ENCODE assay signal across 6 cellular contexts in the genomic region with DNA sequence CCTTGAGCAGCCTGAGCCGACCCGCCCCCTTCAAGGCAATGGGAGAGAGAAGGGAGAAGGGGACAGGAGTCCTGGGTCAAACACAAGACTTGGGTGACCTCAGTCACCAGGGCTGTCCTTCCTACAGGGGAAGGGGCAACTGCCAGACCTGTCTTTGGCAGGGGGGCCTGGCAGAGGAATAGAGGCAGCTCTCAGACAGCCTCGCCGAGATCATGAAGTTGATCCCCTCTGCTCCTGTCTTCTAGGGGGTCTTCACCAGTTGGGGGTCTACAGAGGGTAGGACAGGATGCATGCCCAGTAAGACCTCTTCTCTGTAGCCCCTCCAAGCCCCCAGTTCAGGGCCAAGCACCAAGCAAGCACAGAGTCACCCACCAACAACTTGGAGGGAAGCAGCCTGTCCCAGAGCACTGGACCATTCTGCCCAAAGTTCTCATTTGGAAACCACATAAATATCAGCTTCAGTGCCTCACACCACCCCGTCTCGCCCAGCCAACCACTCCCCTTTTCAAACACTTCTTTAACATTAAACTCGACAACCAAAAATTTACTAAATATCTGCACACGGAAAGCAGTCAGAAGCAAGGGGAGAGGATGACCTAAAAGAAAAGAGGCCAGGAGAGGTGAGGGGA. TPM values are rescaled to one million over a fixed set of nuclear protein-coding genes. Genes with fewer than 3 reads are reported as not detected.
DNase-seq lines count a peak whose midpoint lies in the region; ATAC-seq and TF ChIP-seq lines count a peak whose summit lies in the region.

No MANE protein-coding gene starts in this region.

- H3F3A ChIP-seq in SK-N-SH (replicated peaks; ENCODE audit: insufficient read depth): peaks cover 5% of the 10 kb centered on the region

- no peaks in the 10 kb centered on the region for H3K9me3 ChIP-seq in SK-N-SH
- H3K9me3 ChIP-seq in iPS-20b (ENCODE audit: insufficient read depth, low read depth, low read length): no peaks in the 10 kb centered on the region
- no peaks in the 10 kb centered on the region for H3K9me3 ChIP-seq in tibial artery

- H3K4me1 Mint-ChIP-seq in activated T-helper 17 cell treated with anti-CD3 and anti-CD28 coated beads, Interleukin-2, amount 50 U/mL, for 72 hours: peaks cover 10% of the 10 kb centered on the region

- POLR2A ChIA-PET in SK-N-SH (lab: Yijun Ruan, JAX): interaction anchor here (0.8 to 10.0 kb wide), 3 partner anchors 30 to 101 kb away, joined by 3 to 152 read pairs (median 7); no protein-coding TSS in a partner anchor

- WGBS in SK-N-SH (ENCODE audit: low lambda C conversion rate): 70% methylated on average over 6 of the region's 8 CpGs

- H3K9me3 Mint-ChIP-seq in activated T-helper 17 cell treated with anti-CD3 and anti-CD28 coated beads, Interleukin-2, amount 50 U/mL, for 72 hours: no peaks in the 10 kb centered on the region

- ATAC-seq in SK-N-SH treated with all-trans-retinoic acid at 6 μM for 48 hours: no peak
- no peak for ATAC-seq in activated T-helper 17 cell treated with anti-CD3 and anti-CD28 coated beads, Interleukin-2, amount 50 U/mL, for 72 hours (replicated peaks)

- CTCF ChIA-PET in SK-N-SH (lab: Yijun Ruan, JAX): interaction anchor here (0.5 to 21.0 kb wide), 5 partner anchors 15 to 115 kb away, joined by 3 to 354 read pairs (median 6); a partner anchor contains a TSS

- intact Hi-C loops in tibial artery (cut with DNase I; ENCODE audit: low total_unique reads): loop anchor here (5.0 kb wide), 1 partner anchor 49 kb away; no protein-coding TSS in a partner anchor

- no peak overlapping the region for H3K27ac Mint-ChIP-seq in activated T-helper 17 cell treated with anti-CD3 and anti-CD28 coated beads, Interleukin-2, amount 50 U/mL, for 72 hours

- DNase-seq in SK-N-SH (no peak), tibial artery (no peak), AG20443 (ENCODE audit: low spot score) (no peak)

- no peak overlapping the region for H3K4me3 Mint-ChIP-seq in activated T-helper 17 cell treated with anti-CD3 and anti-CD28 coated beads, Interleukin-2, amount 50 U/mL, for 72 hours

- 0 out of 2 replicates have a peak, but pooled peaks cover 6% of the 10 kb centered on the region for H4K20me1 ChIP-seq in SK-N-SH (ENCODE audit: insufficient read depth)

- H3K4me1 ChIP-seq in SK-N-SH (ENCODE audit: control insufficient read depth in 1 of 2, insufficient read depth in 2 of 2, low read depth in 1 of 2, low read length in 1 of 2) (peaks cover 14 to 86% of the 10 kb centered on the region in 2 experiments; a peak in 3 of 4 replicates), iPS-20b (ENCODE audit: insufficient read depth, low read length) (peaks cover 33% of the 10 kb centered on the region), tibial artery (peaks cover 12 to 52% (median 45%) of the 10 kb centered on the region in 4 donors)

- TF ChIP-seq RAD21 in SK-N-SH (IDR thresholded peaks at IDR 0.05; ENCODE audit: low read length): no peak

- H3K9me2 ChIP-seq in SK-N-SH: no peaks in the 10 kb centered on the region

- H3K79me2 ChIP-seq in SK-N-SH (ENCODE audit: insufficient read depth): peaks cover 7% of the 10 kb centered on the region; the same call in 1 of the 2 replicates

- no peak overlapping the region for H2AFZ ChIP-seq in SK-N-SH (ENCODE audit: low read depth)

- H3K9ac ChIP-seq in SK-N-SH (no peak overlapping the region), iPS-20b (ENCODE audit: low read depth, low read length) (no peak overlapping the region)

- H3K27me3 ChIP-seq in SK-N-SH (ENCODE audit: insufficient read depth): no peaks in the 10 kb centered on the region
- H3K27me3 ChIP-seq in iPS-20b (ENCODE audit: insufficient read depth, low read length): no peaks in the 10 kb centered on the region
- H3K27me3 ChIP-seq in tibial artery: no peaks in the 10 kb centered on the region

- no peak for TF ChIP-seq EP300 in SK-N-SH (IDR thresholded peaks at IDR 0.05; ENCODE audit: borderline replicate concordance in 1 of 2, low read depth in 1 of 2, low read length in 1 of 2)

- H3K36me3 ChIP-seq in SK-N-SH (replicated peaks in 1 of 2; ENCODE audit: control insufficient read depth in 1 of 2, insufficient read depth in 2 of 2, low read length in 1 of 2) (peaks cover 0 to 13% of the 10 kb centered on the region in 2 experiments), iPS-20b (ENCODE audit: insufficient read depth, low read depth, low read length) (peaks cover 12% of the 10 kb centered on the region), tibial artery (peaks cover 14 to 19% (median 18%) of the 10 kb centered on the region in 3 donors)

- TF ChIP-seq CTCF in SK-N-SH (IDR thresholded peaks at IDR 0.05): no peak
- no peak for TF ChIP-seq CTCF in tibial artery (IDR thresholded peaks at IDR 0.05)

- no peaks in the 10 kb centered on the region for H3K36me3 Mint-ChIP-seq in activated T-helper 17 cell treated with anti-CD3 and anti-CD28 coated beads, Interleukin-2, amount 50 U/mL, for 72 hours (ENCODE audit: low read depth)

- H3K27ac ChIP-seq in SK-N-SH (ENCODE audit: low read depth in 2 of 2, low read length in 1 of 2) (peak overlapping the region in 1 of 2 experiments; percentile 90; a peak in 2 of 4 replicates), iPS-20b (ENCODE audit: low read length) (no peak overlapping the region), tibial artery (peak overlapping the region; percentile 69 to 77)

- H3K4me3 ChIP-seq in SK-N-SH (ENCODE audit: low read depth in 2 of 2, low read length in 1 of 2) (peak overlapping the region; percentile 48 to 58), iPS-20b (ENCODE audit: low read length) (peak overlapping the region; percentile 72; the same call in 1 of the 2 replicates), tibial artery (peak overlapping the region; percentile 53 to 57)

- H3K27me3 Mint-ChIP-seq in activated T-helper 17 cell treated with anti-CD3 and anti-CD28 coated beads, Interleukin-2, amount 50 U/mL, for 72 hours: no peaks in the 10 kb centered on the region

- peak overlapping the region; percentile 86 for H3K4me2 ChIP-seq in SK-N-SH

TF ChIP-seq in SK-N-SH, 30 proteins besides CTCF, POLR2A, EP300 and RAD21:
- TF ChIP-seq RXRA (IDR thresholded peaks at IDR 0.05; ENCODE audit: borderline replicate concordance, low read depth): no peak
- no peak for TF ChIP-seq TEAD4 (IDR thresholded peaks at IDR 0.05; ENCODE audit: borderline replicate concordance, insufficient read depth)
- TF ChIP-seq ELF1 (IDR thresholded peaks at IDR 0.05): no peak
- TF ChIP-seq NRF1 (IDR thresholded peaks at IDR 0.05; ENCODE audit: low read depth, low read length): no peak
- TF ChIP-seq NFIC (IDR thresholded peaks at IDR 0.05; ENCODE audit: borderline replicate concordance): no peak

TF ChIP-seq in SK-N-SH treated with all-trans-retinoic acid at 6 μM for 48 hours, 23 proteins besides CTCF, POLR2A, EP300 and RAD21:
- TF ChIP-seq ESRRG (CRISPR knock-in tag; IDR thresholded peaks at IDR 0.05) (no peak), ISL1 (CRISPR knock-in tag; IDR thresholded peaks at IDR 0.05) (no peak), ZC3H10 (CRISPR knock-in tag; IDR thresholded peaks at IDR 0.05) (no peak), CSDC2 (CRISPR knock-in tag; IDR thresholded peaks at IDR 0.05) (no peak), SNAI2 (CRISPR knock-in tag; IDR thresholded peaks at IDR 0.05) (no peak), ARNTL (CRISPR knock-in tag; IDR thresholded peaks at IDR 0.05; ENCODE audit: borderline replicate concordance, low read depth) (no peak), ZNF70 (CRISPR knock-in tag; IDR thresholded peaks at IDR 0.05) (no peak), BACH2 (CRISPR knock-in tag; IDR thresholded peaks at IDR 0.05; ENCODE audit: borderline replicate concordance) (no peak), GLIS3 (CRISPR knock-in tag; IDR thresholded peaks at IDR 0.05) (no peak)
TF ChIP-seq in SK-N-SH treated with all-trans-retinoic acid at 6 μM for 48 hours: peak in this region for 0.

RNA-seq across cellular contexts. Expression of a gene that starts 7.8 kb away (rescaled TPM):
- 28.4 and 36.9 TPM in 2 replicates for polyA plus RNA-seq in SK-N-SH (2012; rRNA removed)
- polyA plus RNA-seq in SK-N-SH (2012; cell fraction: cytosol; rRNA removed): 15.8 and 25.8 TPM in 2 replicates
- polyA plus RNA-seq in SK-N-SH (2012; cell fraction: nucleus; rRNA removed): 45.1 and 47.5 TPM in 2 replicates
- total RNA-seq in activated T-helper 17 cell treated with anti-CD3 and anti-CD28 coated beads, Interleukin-2, amount 50 U/mL, for 72 hours: 10 to 100 TPM in 1 of 2 donors, 1 to 10 TPM in 1; 6.4 to 16.8 TPM

RNA-seq across cellular contexts. Expression of a gene that starts 16.0 kb away (rescaled TPM):
- polyA plus RNA-seq in SK-N-SH (2012; rRNA removed): 160 and 178 TPM in 2 replicates
- 117 and 162 TPM in 2 replicates for polyA plus RNA-seq in SK-N-SH (2012; cell fraction: cytosol; rRNA removed)
- 98.6 and 138 TPM in 2 replicates for polyA plus RNA-seq in SK-N-SH (2012; cell fraction: nucleus; rRNA removed)
- total RNA-seq in activated T-helper 17 cell treated with anti-CD3 and anti-CD28 coated beads, Interleukin-2, amount 50 U/mL, for 72 hours: 10 to 100 TPM; 71.3 to 86.2 TPM

RNA-seq across cellular contexts. Expression of a gene that starts 31.2 kb away (rescaled TPM):
- polyA plus RNA-seq in SK-N-SH (2012; rRNA removed): 81.2 and 104 TPM in 2 replicates
- 67.5 and 76.5 TPM in 2 replicates for polyA plus RNA-seq in SK-N-SH (2012; cell fraction: cytosol; rRNA removed)
- polyA plus RNA-seq in SK-N-SH (2012; cell fraction: nucleus; rRNA removed): 127 and 149 TPM in 2 replicates
- 10 to 100 TPM; 28.2 to 36.4 TPM for total RNA-seq in activated T-helper 17 cell treated with anti-CD3 and anti-CD28 coated beads, Interleukin-2, amount 50 U/mL, for 72 hours

RNA-seq across cellular contexts. Expression of a gene that starts 31.3 kb away (rescaled TPM):
- 43.6 and 63.3 TPM in 2 replicates for polyA plus RNA-seq in SK-N-SH (2012; rRNA removed)
- 45.7 and 48.3 TPM in 2 replicates for polyA plus RNA-seq in SK-N-SH (2012; cell fraction: cytosol; rRNA removed)
- 49.1 and 64.3 TPM in 2 replicates for polyA plus RNA-seq in SK-N-SH (2012; cell fraction: nucleus; rRNA removed)
- 10 to 100 TPM; 30.8 to 52.8 TPM for total RNA-seq in activated T-helper 17 cell treated with anti-CD3 and anti-CD28 coated beads, Interleukin-2, amount 50 U/mL, for 72 hours

RNA-seq across cellular contexts. Expression of a gene that starts 57.9 kb away (rescaled TPM):
- 17.5 and 26.2 TPM in 2 replicates for polyA plus RNA-seq in SK-N-SH (2012; rRNA removed)
- polyA plus RNA-seq in SK-N-SH (2012; cell fraction: cytosol; rRNA removed): 13.1 and 17.1 TPM in 2 replicates
- 20.7 and 31.8 TPM in 2 replicates for polyA plus RNA-seq in SK-N-SH (2012; cell fraction: nucleus; rRNA removed)
- total RNA-seq in activated T-helper 17 cell treated with anti-CD3 and anti-CD28 coated beads, Interleukin-2, amount 50 U/mL, for 72 hours: 10 to 100 TPM; 16.7 to 21.2 TPM
